ENCODE assay signal across 19 cellular contexts in the genomic region with DNA sequence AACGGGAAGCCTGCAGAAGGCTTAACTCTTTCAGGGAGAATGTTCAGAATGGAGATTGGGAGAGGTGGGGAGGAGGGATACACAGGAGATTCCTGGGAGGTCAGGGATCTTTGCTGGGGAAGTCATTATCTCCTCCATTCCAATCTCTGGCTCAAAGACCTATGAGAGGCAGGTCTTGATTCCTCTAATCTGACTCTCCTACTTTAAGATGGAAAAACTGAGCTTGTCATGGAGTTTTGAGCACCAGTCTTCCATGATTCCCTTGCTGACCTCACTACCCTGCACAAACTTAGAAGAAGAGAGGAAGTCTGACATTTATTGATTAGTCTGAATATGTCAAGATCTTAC. TPM values are rescaled to one million over a fixed set of nuclear protein-coding genes. Genes with fewer than 3 reads are reported as not detected.
DNase-seq lines count a peak whose midpoint lies in the region; ATAC-seq, FAIRE-seq and TF ChIP-seq lines count a peak whose summit lies in the region.
"Had no signal": no experiment of that assay in that cellular context is flagged by ENCODE, and none has a peak within 500 bp of the region (broad histone marks: within the 10 kb centered on the region; RNA-seq: fewer than 3 reads in every experiment).

No MANE protein-coding gene starts in this region.

- no peak overlapping the region for H2BK15ac ChIP-seq in mesendoderm (replicated peaks; ENCODE audit: low read depth)

- H3K4me3 Mint-ChIP-seq in chondrocyte (ENCODE audit: unreplicated experiment): no peak overlapping the region
- H3K4me3 Mint-ChIP-seq: activated T-helper 17 cell treated with anti-CD3 and anti-CD28 coated beads, Interleukin-2, amount 50 U/mL, for 72 hours had no signal

- no peak overlapping the region for H3K4ac ChIP-seq in mesendoderm (ENCODE audit: low read depth, low read length)

- peak overlapping the region; percentile 6 for H3K27ac Mint-ChIP-seq in chondrocyte (ENCODE audit: unreplicated experiment)
- H3K27ac Mint-ChIP-seq: activated T-helper 17 cell treated with anti-CD3 and anti-CD28 coated beads, Interleukin-2, amount 50 U/mL, for 72 hours had no signal

- no peaks in the 10 kb centered on the region for H3K9me3 Mint-ChIP-seq in chondrocyte (ENCODE audit: low read depth)
- H3K9me3 Mint-ChIP-seq: activated T-helper 17 cell treated with anti-CD3 and anti-CD28 coated beads, Interleukin-2, amount 50 U/mL, for 72 hours had no signal

- TF ChIP-seq POLR2A in Peyer's patch (IDR thresholded peaks at IDR 0.05) (no peak), stomach (IDR thresholded peaks at IDR 0.05) (no peak), H54 (IDR thresholded peaks at IDR 0.05; ENCODE audit: low read depth, low read length) (no peak)

- H3K9me3 ChIP-seq in Peyer's patch (no peaks in the 10 kb centered on the region), stomach (no peaks in the 10 kb centered on the region)
- H3K9me3 ChIP-seq: SJSA1 had no signal

- intact Hi-C loops in stomach (cut with DNase I; ENCODE audit: low total_unique reads): no loop called here

- no peak for FAIRE-seq in H54 (lab: Jason Lieb, UNC)

- peaks cover 5% of the 10 kb centered on the region for H3K79me1 ChIP-seq in mesendoderm (ENCODE audit: low read length)

- H2BK120ac ChIP-seq in mesendoderm (ENCODE audit: low read depth, low read length): no peak overlapping the region

- DNase-seq in Peyer's patch: no peak
- no peak for DNase-seq in chondrocyte (ENCODE audit: low spot score)
- peak; percentile 55 for DNase-seq in mesendoderm
- DNase-seq in stomach: no peak
- DNase-seq in NCI-H82 (lab: John Stamatoyannopoulos, UW): no peak
- no peak for DNase-seq in H54 (ENCODE audit: insufficient read length, low spot score)
- no peak for DNase-seq in NCI-H2081 (lab: John Stamatoyannopoulos, UW)
- DNase-seq: AML-193; HCEC 1CT; hypothalamus; KBM-7; NCI-H69; stimulated activated CD4-positive, alpha-beta T cell treated with anti-CD3 and anti-CD28 coated beads, Interleukin-4, amount 100 ng/mL, for 1 hour; T-helper 2 cell had no signal

- H2AK5ac ChIP-seq in mesendoderm (ENCODE audit: low read length): no peak overlapping the region

- peak overlapping the region in 2 of 4 donors; percentile 73 to 86 for H3K4me3 ChIP-seq in Peyer's patch
- no peak overlapping the region for H3K4me3 ChIP-seq in mesendoderm (ENCODE audit: low read length)
- peak overlapping the region in 3 of 4 donors; percentile 4 to 85 (median 79) for H3K4me3 ChIP-seq in stomach
- H3K4me3 ChIP-seq: cardiac muscle cell had no signal

- H3K79me2 ChIP-seq in mesendoderm (ENCODE audit: control insufficient read depth, insufficient read depth, low read length): peaks cover 4% of the 10 kb centered on the region

- peaks cover 12% of the 10 kb centered on the region for H3K4me1 Mint-ChIP-seq in chondrocyte (ENCODE audit: low read depth)
- H3K4me1 Mint-ChIP-seq: activated T-helper 17 cell treated with anti-CD3 and anti-CD28 coated beads, Interleukin-2, amount 50 U/mL, for 72 hours had no signal

- H3K27me3 ChIP-seq in Peyer's patch (no peaks in the 10 kb centered on the region), mesendoderm (ENCODE audit: insufficient read depth, low read length, poor library complexity) (no peaks in the 10 kb centered on the region), stomach (peaks cover 0 to 7% (median 0%) of the 10 kb centered on the region in 3 donors)
- H3K27me3 ChIP-seq: SJSA1 had no signal

- H3K4me2 ChIP-seq in mesendoderm (ENCODE audit: low read length): no peak overlapping the region

- no peak overlapping the region for H2BK5ac ChIP-seq in mesendoderm (ENCODE audit: low read length)

- TF ChIP-seq EP300 in stomach (IDR thresholded peaks at IDR 0.05): no peak

- H3K27me3 Mint-ChIP-seq in chondrocyte (ENCODE audit: low read depth): no peaks in the 10 kb centered on the region

- no peak overlapping the region for H3K18ac ChIP-seq in mesendoderm (ENCODE audit: low read length)

- peaks cover 0 to 7% (median 0%) of the 10 kb centered on the region in 3 donors for H3K36me3 ChIP-seq in Peyer's patch
- no peaks in the 10 kb centered on the region for H3K36me3 ChIP-seq in mesendoderm (ENCODE audit: control insufficient read depth, insufficient read depth, low read length)
- H3K36me3 ChIP-seq in stomach: peaks cover 0 to 7% (median 0%) of the 10 kb centered on the region in 4 donors
- H3K36me3 ChIP-seq: cardiac muscle cell had no signal

- no CpG with 5 or more reads among the region's 1 CpG for whole genome bisulfite sequencing in mesendoderm (ENCODE audit: extremely low coverage, insufficient coverage, low lambda C conversion rate)
- 11 to 28% (median 16%) methylated on average over 1 of the region's 1 CpG for WGBS in stomach, 5 donors

- no peak overlapping the region for H4K5ac ChIP-seq in mesendoderm (ENCODE audit: low read length)

- no peak overlapping the region for H3K9ac ChIP-seq in mesendoderm (ENCODE audit: low read length)

- no peak overlapping the region for H3K23ac ChIP-seq in mesendoderm (ENCODE audit: low read length)

- TF ChIP-seq CTCF in Peyer's patch (IDR thresholded peaks at IDR 0.05) (no peak), chondrocyte (IDR thresholded peaks at IDR 0.05) (no peak), stomach (IDR thresholded peaks at IDR 0.05) (no peak)

- peak overlapping the region; percentile 95 for H3K56ac ChIP-seq in mesendoderm (ENCODE audit: low read length)

- H4K8ac ChIP-seq in mesendoderm (ENCODE audit: low read depth, low read length): no peak overlapping the region

- peak overlapping the region in 3 of 4 donors; percentile 95 to 98 (median 97) for H3K27ac ChIP-seq in Peyer's patch
- no peak overlapping the region for H3K27ac ChIP-seq in mesendoderm (ENCODE audit: low read depth, low read length)
- H3K27ac ChIP-seq in stomach: peak overlapping the region; percentile 96 to 98 (median 97)
- H3K27ac ChIP-seq: cardiac muscle cell, SJSA1 had no signal

- peaks cover 1% of the 10 kb centered on the region for H3K36me3 Mint-ChIP-seq in chondrocyte (ENCODE audit: low read depth)

- H3K4me1 ChIP-seq in Peyer's patch (peaks cover 0 to 30% (median 6%) of the 10 kb centered on the region in 4 donors), mesendoderm (ENCODE audit: control insufficient read depth, low read depth, low read length) (peaks cover 13% of the 10 kb centered on the region), stomach (peaks cover 29 to 80% (median 68%) of the 10 kb centered on the region in 4 donors)

- ATAC-seq in HG02973 (IDR thresholded peaks at IDR 0.05; ENCODE audit: unreplicated experiment): no peak
- ATAC-seq: activated CD4-positive, CD25-positive, alpha-beta regulatory T cell treated with anti-CD3 and anti-CD28 coated beads, Interleukin-2, amount 50 U/mL, for 24 hours; activated T-helper 17 cell treated with anti-CD3 and anti-CD28 coated beads, Interleukin-2, amount 50 U/mL, for 72 hours had no signal

RNA-seq across cellular contexts. Expression of gene SYNC, which starts 41.5 kb away (rescaled TPM):
- total RNA-seq in Peyer's patch (10 to 100 TPM in 1 of 4 donors, 1 to 10 TPM in 3; 8.3 to 19.8 (median 9.2) TPM), chondrocyte (66.8 to 72.5 TPM (median 71.8 TPM) in 3 replicates), stomach (10 to 100 TPM; 12.3 to 38.5 (median 22.8) TPM)
- 0.11 TPM for polyA plus RNA-seq in mesendoderm (2013, experiment 1 of 2)
- polyA plus RNA-seq in mesendoderm (2013, experiment 2 of 2): 0.06 TPM
- 10 to 100 TPM in 1 of 3 donors, 1 to 10 TPM in 2; 5.5 to 11.6 (median 6.0) TPM for polyA plus RNA-seq in stomach
- total RNA-seq: activated T-helper 17 cell treated with anti-CD3 and anti-CD28 coated beads, Interleukin-2, amount 50 U/mL, for 72 hours had no signal
